29 cellular contexts compared by ENCODE assay signal in the genomic region with DNA sequence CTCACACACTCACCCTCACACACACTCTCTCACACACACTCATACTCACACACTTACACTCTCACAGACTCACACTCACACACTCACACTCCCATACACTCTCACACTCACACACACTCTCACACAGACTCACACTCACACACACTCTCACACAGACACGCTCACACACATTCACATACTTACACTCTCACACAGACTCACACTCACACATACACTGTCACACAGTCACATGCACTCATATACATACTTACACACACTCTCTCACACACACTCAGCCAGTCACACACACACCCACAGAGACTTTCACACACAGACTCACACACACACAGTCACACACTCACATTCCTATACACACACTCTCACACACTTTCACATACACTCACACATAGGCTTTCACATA.
"Had no signal": no experiment of that assay in that cellular context is flagged by ENCODE, and none has a peak within 500 bp of the region (broad histone marks: within the 10 kb centered on the region; RNA-seq: fewer than 3 reads in every experiment).

No MANE protein-coding gene starts in this region.

- H3K27me3 ChIP-seq: neutrophil, ovary, right lobe of liver, sigmoid colon, thyroid gland, tibial nerve, upper lobe of left lung, uterus had no signal

- H3K9ac ChIP-seq: parathyroid adenoma had no signal

- H3K27me3 Mint-ChIP-seq: stimulated activated naive CD8-positive, alpha-beta T cell treated with anti-CD3 and anti-CD28 coated beads, Interleukin-15, Interleukin-2, amounts not matched to agents 100 ng/mL and 50 ng/mL, for 24 hours had no signal

- DNase-seq: nephron progenitor cell; occipital lobe; ovary; right cardiac atrium; small intestine; stimulated activated CD4-positive, alpha-beta T cell treated with anti-CD3 and anti-CD28 coated beads, Interleukin-15, amount 100 ng/mL, for 24 hours; stimulated activated CD4-positive, alpha-beta T cell treated with anti-CD3 and anti-CD28 coated beads, Interleukin-2, amount 100 ng/mL, for 24 hours; stimulated activated CD4-positive, alpha-beta T cell treated with anti-CD3 and anti-CD28 coated beads, Interleukin-2, amount 100 ng/mL, for 48 hours; stimulated activated CD4-positive, alpha-beta T cell treated with anti-CD3 and anti-CD28 coated beads, Interleukin-4, amount 100 ng/mL, for 24 hours; stimulated activated naive B cell treated with anti-CD40 and anti-IgM and Interleukin-4, amounts not matched to agents 10 μg/mL and 1 μg/mL and 100 μg/mL, for 72 hours; stimulated activated naive CD4-positive, alpha-beta T cell treated with Interleukin-2 at 50 U/mL for 16 hours; stomach; thyroid gland; trophoblast cell; upper lobe of left lung; uterus had no signal

- H3K4me1 Mint-ChIP-seq: naive thymus-derived CD8-positive, alpha-beta T cell; neural crest cell; stimulated activated effector memory CD8-positive, alpha-beta T cell treated with anti-CD3 and anti-CD28 coated beads, Interleukin-12 subunit alpha, Interleukin-12 subunit beta, amount 100 ng/mL, for 72 hours; stimulated activated naive B cell treated with anti-CD40 and anti-IgM and Interleukin-4, amounts not matched to agents 10 μg/mL and 1 μg/mL and 100 μg/mL, for 72 hours had no signal

- H3K79me2 ChIP-seq: parathyroid adenoma had no signal

- H3K36me3 Mint-ChIP-seq: naive thymus-derived CD8-positive, alpha-beta T cell; natural killer cell treated with Interleukin-12 subunit alpha and Interleukin-12 subunit beta and Interleukin-15 and Interleukin-18, amount 100 ng/mL, for 72 hours; stimulated activated effector memory CD8-positive, alpha-beta T cell treated with anti-CD3 and anti-CD28 coated beads, Interleukin-12 subunit alpha, Interleukin-12 subunit beta, amount 100 ng/mL, for 72 hours; stimulated activated naive B cell treated with anti-CD40 and anti-IgM and Interleukin-4, amounts not matched to agents 10 μg/mL and 1 μg/mL and 100 μg/mL, for 72 hours had no signal

- H3K9me3 Mint-ChIP-seq: naive thymus-derived CD8-positive, alpha-beta T cell; natural killer cell treated with Interleukin-12 subunit alpha and Interleukin-12 subunit beta and Interleukin-15 and Interleukin-18, amount 100 ng/mL, for 72 hours; nephron progenitor cell; neural crest cell; stimulated activated effector memory CD8-positive, alpha-beta T cell treated with anti-CD3 and anti-CD28 coated beads, Interleukin-12 subunit alpha, Interleukin-12 subunit beta, amount 100 ng/mL, for 72 hours; stimulated activated naive B cell treated with anti-CD40 and anti-IgM and Interleukin-4, amounts not matched to agents 10 μg/mL and 1 μg/mL and 100 μg/mL, for 72 hours; stimulated activated naive CD8-positive, alpha-beta T cell treated with anti-CD3 and anti-CD28 coated beads, Interleukin-15, Interleukin-2, amounts not matched to agents 100 ng/mL and 50 ng/mL, for 24 hours had no signal

- H2AFZ ChIP-seq: parathyroid adenoma had no signal

- FAIRE-seq: small intestine had no signal

- H3K9me3 ChIP-seq: neutrophil, ovary, psoas muscle, right lobe of liver, sigmoid colon, stomach, thoracic aorta, thyroid gland, tibial nerve, upper lobe of left lung, uterus had no signal

- H3K4me3 ChIP-seq: ovary, psoas muscle, right lobe of liver, sigmoid colon, stomach, thoracic aorta, thyroid gland, tibial nerve, upper lobe of left lung, uterus had no signal

- H3K4me1 ChIP-seq: parathyroid adenoma, psoas muscle, right lobe of liver, sigmoid colon, stomach, thyroid gland, tibial nerve, uterus had no signal

- H3K27ac Mint-ChIP-seq: naive thymus-derived CD8-positive, alpha-beta T cell; natural killer cell treated with Interleukin-12 subunit alpha and Interleukin-12 subunit beta and Interleukin-15 and Interleukin-18, amount 100 ng/mL, for 72 hours; nephron progenitor cell; progenitor cell of endocrine pancreas; stimulated activated effector memory CD8-positive, alpha-beta T cell treated with anti-CD3 and anti-CD28 coated beads, Interleukin-12 subunit alpha, Interleukin-12 subunit beta, amount 100 ng/mL, for 72 hours; stimulated activated naive B cell treated with anti-CD40 and anti-IgM and Interleukin-4, amounts not matched to agents 10 μg/mL and 1 μg/mL and 100 μg/mL, for 72 hours; stimulated activated naive CD8-positive, alpha-beta T cell treated with anti-CD3 and anti-CD28 coated beads, Interleukin-15, Interleukin-2, amounts not matched to agents 100 ng/mL and 50 ng/mL, for 24 hours had no signal

- H3K27ac ChIP-seq: neutrophil, ovary, parathyroid adenoma, psoas muscle, right lobe of liver, sigmoid colon, stomach, thoracic aorta, thyroid gland, tibial nerve, upper lobe of left lung, uterus had no signal

- H3K4me3 Mint-ChIP-seq: naive thymus-derived CD8-positive, alpha-beta T cell; natural killer cell treated with Interleukin-12 subunit alpha and Interleukin-12 subunit beta and Interleukin-15 and Interleukin-18, amount 100 ng/mL, for 72 hours; nephron progenitor cell; neural crest cell; stimulated activated effector memory CD8-positive, alpha-beta T cell treated with anti-CD3 and anti-CD28 coated beads, Interleukin-12 subunit alpha, Interleukin-12 subunit beta, amount 100 ng/mL, for 72 hours; stimulated activated naive B cell treated with anti-CD40 and anti-IgM and Interleukin-4, amounts not matched to agents 10 μg/mL and 1 μg/mL and 100 μg/mL, for 72 hours; stimulated activated naive CD8-positive, alpha-beta T cell treated with anti-CD3 and anti-CD28 coated beads, Interleukin-15, Interleukin-2, amounts not matched to agents 100 ng/mL and 50 ng/mL, for 24 hours had no signal

- H3K36me3 ChIP-seq: neutrophil, ovary, right lobe of liver, sigmoid colon, stomach, thoracic aorta, thyroid gland, tibial nerve, upper lobe of left lung, uterus had no signal
